In the genomic region with DNA sequence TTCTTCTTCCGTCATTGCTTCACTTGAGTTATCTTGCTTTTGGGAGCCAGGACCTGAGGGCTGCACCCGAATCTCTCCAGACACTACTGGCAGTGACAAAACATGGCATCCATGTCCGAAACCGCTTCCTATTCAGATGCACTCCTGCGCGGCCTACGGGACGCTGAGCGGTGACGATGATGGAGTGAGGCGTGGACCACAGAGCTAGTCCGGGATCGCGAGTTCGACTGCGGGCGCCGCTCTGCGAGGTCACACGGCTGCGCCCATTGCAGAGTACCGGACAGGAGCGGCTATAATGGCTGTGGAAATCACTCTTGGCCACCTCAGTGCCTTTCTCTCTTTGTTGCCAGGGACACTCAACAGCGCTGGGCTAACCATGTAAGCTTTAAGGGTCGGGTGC, we compare ENCODE assay signal across 23 cellular contexts.
"Had no signal": no experiment of that assay in that cellular context is flagged by ENCODE, and none has a peak within 500 bp of the region (broad histone marks: within the 10 kb centered on the region; RNA-seq: fewer than 3 reads in every experiment).

No MANE protein-coding gene starts in this region.

- H3K27ac ChIP-seq: HL-60, RWPE1, SJCRH30 had no signal

- ATAC-seq: Panc1, SK-N-SH treated with all-trans-retinoic acid at 6 μM for 48 hours had no signal

- H3K4me1 ChIP-seq: SJCRH30 had no signal

- H3K27me3 ChIP-seq: MG63, SJCRH30 had no signal

- H3K4me3 ChIP-seq: MG63, SJCRH30 had no signal

- H3K36me3 ChIP-seq: MG63, SJCRH30 had no signal

- H3K9me3 ChIP-seq: MG63, SJCRH30 had no signal

- DNase-seq: Karpas-422, KG1, MG63, NCI-H1092, NCI-H1105 treated with DMSO at 0.1 percent for 48 hours, NCI-H1436, NCI-H187, NCI-H2029, NCI-H2081 treated with DMSO at 0.1 percent for 48 hours, NCI-H2171, NCI-H226, NCI-H446, NCI-H510A, NCI-H524 treated with DMSO at 0.1 percent for 48 hours, NCI-H69, NCI-H774, SHP77 treated with DMSO at 0.1 percent for 48 hours, SJCRH30, T-helper 1 cell had no signal
